12 cellular contexts compared by ENCODE assay signal in genomic region chr1:6248798-6249731, GRCh38. TPM values are rescaled to one million over a fixed set of nuclear protein-coding genes. Genes with fewer than 3 reads are reported as not detected.
DNase-seq lines count a peak whose midpoint lies in the region; ATAC-seq and TF ChIP-seq lines count a peak whose summit lies in the region.
"Had no signal": no experiment of that assay in that cellular context is flagged by ENCODE, and none has a peak within 500 bp of the region (broad histone marks: within the 10 kb centered on the region; RNA-seq: fewer than 3 reads in every experiment).

No MANE protein-coding gene starts in this region.

- no peak for TF ChIP-seq EP300 in Ishikawa (IDR thresholded peaks at IDR 0.05; ENCODE audit: borderline replicate concordance)

- H3K9me3 Mint-ChIP-seq in neural crest cell = no peaks in the 10 kb centered on the region

- DNase-seq in foreskin keratinocyte (no peak), neural crest cell (ENCODE audit: low read depth, low spot score) (no peak), SW480 (ENCODE audit: low spot score) (no peak)
- no peak for DNase-seq in activated T-cell treated with anti-CD3 and anti-CD28 coated beads, Interleukin-2, amount 50 U/mL, for 48 hours
- DNase-seq in stimulated activated naive CD4-positive, alpha-beta T cell treated with Interleukin-2 at 50 U/mL for 16 hours (lab: John Stamatoyannopoulos, UW) = no peak
- DNase-seq: NCI-H2171 had no signal

- no peaks in the 10 kb centered on the region for H3K36me3 Mint-ChIP-seq in neural crest cell (ENCODE audit: low read depth)

- H3K9ac ChIP-seq in BLaER1 = peak overlapping the region; percentile 53; the same call in 1 of the 2 replicates

- no peaks in the 10 kb centered on the region for H3K9me3 ChIP-seq in BLaER1
- H3K9me3 ChIP-seq: SJSA1 had no signal

- no peak overlapping the region for H3K27ac Mint-ChIP-seq in neural crest cell (ENCODE audit: unreplicated experiment)

- H3K4me1 Mint-ChIP-seq in neural crest cell = peaks cover 15% of the 10 kb centered on the region

- peaks cover 57% of the 10 kb centered on the region for H3K4me1 ChIP-seq in BLaER1
- no peaks in the 10 kb centered on the region for H3K4me1 ChIP-seq in foreskin keratinocyte

- TF ChIP-seq RAD21 in Ishikawa (IDR thresholded peaks at IDR 0.05; ENCODE audit: low read depth) = no peak; the same call in 1 of the 2 replicates

- H3K27me3 Mint-ChIP-seq in neural crest cell (ENCODE audit: low read depth) = peaks cover 67% of the 10 kb centered on the region

- H3K27ac ChIP-seq in BLaER1 = no peak overlapping the region
- no peak overlapping the region for H3K27ac ChIP-seq in foreskin keratinocyte
- H3K27ac ChIP-seq: SJSA1 had no signal

- H3K27me3 ChIP-seq in BLaER1 (peaks cover 74% of the 10 kb centered on the region), foreskin keratinocyte (peaks cover 48% of the 10 kb centered on the region)

- H3K4me2 ChIP-seq in BLaER1 = peak overlapping the region; percentile 96

- peak overlapping the region; percentile 44 for H3K4me3 Mint-ChIP-seq in neural crest cell

- peak overlapping the region; percentile 59 for H3K4me3 ChIP-seq in BLaER1
- H3K4me3 ChIP-seq: SJSA1 had no signal

- peaks cover 12% of the 10 kb centered on the region; the same call in 1 of the 2 replicates for H3K36me3 ChIP-seq in BLaER1
- H3K36me3 ChIP-seq: SJSA1 had no signal

- no peak for ATAC-seq in foreskin keratinocyte
- ATAC-seq in HG03520 (IDR thresholded peaks at IDR 0.05; ENCODE audit: unreplicated experiment) = no peak

- peak; percentile 14 for TF ChIP-seq CTCF in foreskin keratinocyte (conservative IDR thresholded peaks at IDR 0.05)
- TF ChIP-seq CTCF in neural crest cell (conservative IDR thresholded peaks at IDR 0.05) = no peak

- peaks cover 88% of the 10 kb centered on the region for H4K20me1 ChIP-seq in BLaER1

TF ChIP-seq in Ishikawa, 13 proteins besides CTCF, POLR2A, EP300 and RAD21:
- TF ChIP-seq NFIC (IDR thresholded peaks at IDR 0.05) (peak; percentile 38; the same call in 1 of the 2 replicates), USF1 (IDR thresholded peaks at IDR 0.05) (no peak), ZBTB7A (IDR thresholded peaks at IDR 0.05; ENCODE audit: low read depth) (peak; percentile 43; the same call in 1 of the 2 replicates), MAX (IDR thresholded peaks at IDR 0.05) (no peak), EGR1 (IDR thresholded peaks at IDR 0.05) (peak; percentile 53; the same call in 1 of the 2 replicates)

RNA-seq across cellular contexts. Expression of gene HES3, which starts 5.1 kb away (rescaled TPM):
- total RNA-seq in foreskin keratinocyte = not detected in 2 replicates
- not detected in 2 replicates for polyA plus RNA-seq in foreskin keratinocyte
- total RNA-seq in neural crest cell = 23.6 and 25.2 TPM in 2 replicates
- total RNA-seq: endothelial cell of umbilical vein, SJSA1 had no signal
- polyA plus RNA-seq: adipose tissue, endothelial cell of umbilical vein had no signal

RNA-seq across cellular contexts. Expression of gene GPR153, which starts 11.8 kb away (rescaled TPM):
- total RNA-seq in foreskin keratinocyte = 7.5 and 7.9 TPM in 2 replicates
- 6.8 TPM in 2 replicates for polyA plus RNA-seq in foreskin keratinocyte
- total RNA-seq in neural crest cell = 28.1 and 28.7 TPM in 2 replicates

RNA-seq across cellular contexts. Expression of gene ICMT, which starts 13.3 kb away (rescaled TPM):
- 70.0 and 91.0 TPM in 2 replicates for total RNA-seq in foreskin keratinocyte
- polyA plus RNA-seq in foreskin keratinocyte = 37.8 and 53.7 TPM in 2 replicates
- 85.4 and 92.8 TPM in 2 replicates for total RNA-seq in neural crest cell

RNA-seq across cellular contexts. Expression of gene RNF207, which starts 43.1 kb away (rescaled TPM):
- total RNA-seq in foreskin keratinocyte = 7.1 and 7.7 TPM in 2 replicates
- 3.0 and 3.1 TPM in 2 replicates for polyA plus RNA-seq in foreskin keratinocyte
- total RNA-seq in neural crest cell = 3.8 and 4.9 TPM in 2 replicates

RNA-seq across cellular contexts. Expression of gene RPL22, which starts 49.7 kb away (rescaled TPM):
- 337 and 358 TPM in 2 replicates for total RNA-seq in foreskin keratinocyte
- 682 and 724 TPM in 2 replicates for polyA plus RNA-seq in foreskin keratinocyte
- total RNA-seq in neural crest cell = 479 and 516 TPM in 2 replicates

Comparison
In these comparisons a context has a peak if more than half of its experiments do, and no peak if none do; other contexts are left out.
1. RNA of gene HES3, which starts 5.1 kb away (total RNA-seq): 23.6 to 25.2 TPM in neural crest cell; not detected in foreskin keratinocyte; every median in the first group is over 10 times any median in the second.